26 cellular contexts compared by ENCODE assay signal in genomic region chr6:79399499-79399898, GRCh38.
"Had no signal": no experiment of that assay in that cellular context is flagged by ENCODE, and none has a peak within 500 bp of the region (broad histone marks: within the 10 kb centered on the region; RNA-seq: fewer than 3 reads in every experiment).

No MANE protein-coding gene starts in this region.

- H3K27me3 Mint-ChIP-seq: dendritic cell treated with granulocyte-macrophage colony-stimulating factor and Interleukin-4, amounts not matched to agents 40 ng/mL and 50 ng/mL, for 4 days; progenitor cell of endocrine pancreas; stimulated activated naive CD8-positive, alpha-beta T cell treated with anti-CD3 and anti-CD28 coated beads, Interleukin-15, amount 100 ng/mL, for 72 hours had no signal

- H3K36me3 ChIP-seq: esophagus muscularis mucosa, gastroesophageal sphincter, heart left ventricle, left lung, neutrophil, pancreas, suprapubic skin, transverse colon, upper lobe of right lung, uterus had no signal

- H3K4me1 ChIP-seq: esophagus muscularis mucosa, foreskin keratinocyte, gastroesophageal sphincter, left lung, pancreas, suprapubic skin, transverse colon, upper lobe of right lung, uterus had no signal

- DNase-seq: effector CD8-positive, alpha-beta T cell; foreskin keratinocyte; heart left ventricle; hippocampal formation; left cardiac atrium; left lung; mesenchymal stem cell; naive thymus-derived CD8-positive, alpha-beta T cell; nephron progenitor cell; pancreas; stimulated activated CD4-positive, alpha-beta T cell treated with anti-CD3 and anti-CD28 coated beads, Interleukin-12 subunit alpha, Interleukin-12 subunit beta, amount 100 ng/mL, for 4 hours; stimulated activated CD4-positive, alpha-beta T cell treated with anti-CD3 and anti-CD28 coated beads, Interleukin-1b, Interleukin-23, amount 100 ng/mL, for 48 hours; stimulated activated CD4-positive, alpha-beta T cell treated with anti-CD3 and anti-CD28 coated beads, Interleukin-4, amount 100 ng/mL, for 1 hour; stimulated activated CD8-positive, alpha-beta memory T cell treated with anti-CD3 and anti-CD28 coated beads, Interleukin-4, amount 100 ng/mL, for 48 hours; stimulated activated naive CD4-positive, alpha-beta T cell; stimulated activated naive CD8-positive, alpha-beta T cell treated with anti-CD3 and anti-CD28 coated beads, Interleukin-15, amount 100 ng/mL, for 72 hours; transverse colon; upper lobe of right lung; uterus had no signal

- H3K36me3 Mint-ChIP-seq: naive thymus-derived CD8-positive, alpha-beta T cell had no signal

- H3K9me3 Mint-ChIP-seq: dendritic cell treated with granulocyte-macrophage colony-stimulating factor and Interleukin-4, amounts not matched to agents 40 ng/mL and 50 ng/mL, for 4 days; nephron progenitor cell; stimulated activated naive CD8-positive, alpha-beta T cell treated with anti-CD3 and anti-CD28 coated beads, Interleukin-15, amount 100 ng/mL, for 72 hours had no signal

- H3K27ac Mint-ChIP-seq: dendritic cell treated with granulocyte-macrophage colony-stimulating factor and Interleukin-4, amounts not matched to agents 40 ng/mL and 50 ng/mL, for 4 days; naive thymus-derived CD8-positive, alpha-beta T cell; nephron progenitor cell; progenitor cell of endocrine pancreas; stimulated activated naive CD8-positive, alpha-beta T cell treated with anti-CD3 and anti-CD28 coated beads, Interleukin-15, amount 100 ng/mL, for 72 hours had no signal

- H3K4me3 Mint-ChIP-seq: dendritic cell treated with granulocyte-macrophage colony-stimulating factor and Interleukin-4, amounts not matched to agents 40 ng/mL and 50 ng/mL, for 4 days; naive thymus-derived CD8-positive, alpha-beta T cell; nephron progenitor cell; stimulated activated naive CD8-positive, alpha-beta T cell treated with anti-CD3 and anti-CD28 coated beads, Interleukin-15, amount 100 ng/mL, for 72 hours had no signal

- H3K27ac ChIP-seq: esophagus muscularis mucosa, foreskin keratinocyte, gastroesophageal sphincter, heart left ventricle, left lung, neutrophil, pancreas, suprapubic skin, transverse colon, upper lobe of right lung, uterus had no signal

- H3K27me3 ChIP-seq: esophagus muscularis mucosa, foreskin keratinocyte, gastroesophageal sphincter, heart left ventricle, left lung, neutrophil, pancreas, suprapubic skin, transverse colon, upper lobe of right lung, uterus had no signal

- H3K9me3 ChIP-seq: esophagus muscularis mucosa, gastroesophageal sphincter, heart left ventricle, left lung, neutrophil, pancreas, suprapubic skin, transverse colon, upper lobe of right lung, uterus had no signal

- H3K4me1 Mint-ChIP-seq: naive thymus-derived CD8-positive, alpha-beta T cell; nephron progenitor cell; stimulated activated naive CD8-positive, alpha-beta T cell treated with anti-CD3 and anti-CD28 coated beads, Interleukin-15, amount 100 ng/mL, for 72 hours had no signal

- H3K4me3 ChIP-seq: esophagus muscularis mucosa, gastroesophageal sphincter, heart left ventricle, left lung, pancreas, smooth muscle cell, suprapubic skin, transverse colon, upper lobe of right lung, uterus had no signal
